3 cellular contexts compared by ENCODE assay signal in the genomic region with DNA sequence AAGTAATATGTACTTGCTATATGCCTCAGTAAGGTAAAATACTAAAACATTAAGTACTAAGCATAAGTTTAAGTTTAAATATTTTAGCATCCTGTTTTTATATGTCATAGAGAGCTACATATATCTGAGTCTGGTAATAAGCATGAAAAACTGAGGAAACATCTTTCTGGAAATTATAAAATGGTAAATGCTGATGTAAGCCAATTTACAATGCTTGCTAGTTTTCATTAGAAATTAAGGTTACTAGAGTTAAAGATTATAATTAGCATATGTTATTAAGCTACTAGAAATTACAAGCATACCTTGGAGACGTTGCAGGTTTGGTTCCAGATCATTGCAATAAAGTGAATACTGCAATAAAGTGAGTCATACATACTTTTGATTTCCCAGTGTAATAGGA.
A peak's percentile ranks its signal among the peaks of the same experiment; 100 is the strongest.
TF ChIP-seq lines count a peak whose summit lies in the region.

No MANE protein-coding gene starts in this region.

TF ChIP-seq in A549, 52 proteins besides CTCF, POLR2A, EP300 and RAD21:
- TF ChIP-seq CHD2 (IDR thresholded peaks at IDR 0.05; ENCODE audit: low read length, partially characterized antibody) = no peak
- peak; percentile 47 for TF ChIP-seq MAFK (IDR thresholded peaks at IDR 0.05; ENCODE audit: partially characterized antibody)

TF ChIP-seq in GM23338, 12 proteins besides CTCF, POLR2A, EP300 and RAD21:
- TF ChIP-seq ZNF114 (CRISPR knock-in tag; IDR thresholded peaks at IDR 0.05) (no peak), EZH2phosphoT487 (IDR thresholded peaks at IDR 0.05; ENCODE audit: unreplicated experiment) (no peak), ETS1 (IDR thresholded peaks at IDR 0.05) (no peak), POLR2AphosphoS5 (IDR thresholded peaks at IDR 0.05; ENCODE audit: low read depth) (no peak)
- TF ChIP-seq, protein P1, sequence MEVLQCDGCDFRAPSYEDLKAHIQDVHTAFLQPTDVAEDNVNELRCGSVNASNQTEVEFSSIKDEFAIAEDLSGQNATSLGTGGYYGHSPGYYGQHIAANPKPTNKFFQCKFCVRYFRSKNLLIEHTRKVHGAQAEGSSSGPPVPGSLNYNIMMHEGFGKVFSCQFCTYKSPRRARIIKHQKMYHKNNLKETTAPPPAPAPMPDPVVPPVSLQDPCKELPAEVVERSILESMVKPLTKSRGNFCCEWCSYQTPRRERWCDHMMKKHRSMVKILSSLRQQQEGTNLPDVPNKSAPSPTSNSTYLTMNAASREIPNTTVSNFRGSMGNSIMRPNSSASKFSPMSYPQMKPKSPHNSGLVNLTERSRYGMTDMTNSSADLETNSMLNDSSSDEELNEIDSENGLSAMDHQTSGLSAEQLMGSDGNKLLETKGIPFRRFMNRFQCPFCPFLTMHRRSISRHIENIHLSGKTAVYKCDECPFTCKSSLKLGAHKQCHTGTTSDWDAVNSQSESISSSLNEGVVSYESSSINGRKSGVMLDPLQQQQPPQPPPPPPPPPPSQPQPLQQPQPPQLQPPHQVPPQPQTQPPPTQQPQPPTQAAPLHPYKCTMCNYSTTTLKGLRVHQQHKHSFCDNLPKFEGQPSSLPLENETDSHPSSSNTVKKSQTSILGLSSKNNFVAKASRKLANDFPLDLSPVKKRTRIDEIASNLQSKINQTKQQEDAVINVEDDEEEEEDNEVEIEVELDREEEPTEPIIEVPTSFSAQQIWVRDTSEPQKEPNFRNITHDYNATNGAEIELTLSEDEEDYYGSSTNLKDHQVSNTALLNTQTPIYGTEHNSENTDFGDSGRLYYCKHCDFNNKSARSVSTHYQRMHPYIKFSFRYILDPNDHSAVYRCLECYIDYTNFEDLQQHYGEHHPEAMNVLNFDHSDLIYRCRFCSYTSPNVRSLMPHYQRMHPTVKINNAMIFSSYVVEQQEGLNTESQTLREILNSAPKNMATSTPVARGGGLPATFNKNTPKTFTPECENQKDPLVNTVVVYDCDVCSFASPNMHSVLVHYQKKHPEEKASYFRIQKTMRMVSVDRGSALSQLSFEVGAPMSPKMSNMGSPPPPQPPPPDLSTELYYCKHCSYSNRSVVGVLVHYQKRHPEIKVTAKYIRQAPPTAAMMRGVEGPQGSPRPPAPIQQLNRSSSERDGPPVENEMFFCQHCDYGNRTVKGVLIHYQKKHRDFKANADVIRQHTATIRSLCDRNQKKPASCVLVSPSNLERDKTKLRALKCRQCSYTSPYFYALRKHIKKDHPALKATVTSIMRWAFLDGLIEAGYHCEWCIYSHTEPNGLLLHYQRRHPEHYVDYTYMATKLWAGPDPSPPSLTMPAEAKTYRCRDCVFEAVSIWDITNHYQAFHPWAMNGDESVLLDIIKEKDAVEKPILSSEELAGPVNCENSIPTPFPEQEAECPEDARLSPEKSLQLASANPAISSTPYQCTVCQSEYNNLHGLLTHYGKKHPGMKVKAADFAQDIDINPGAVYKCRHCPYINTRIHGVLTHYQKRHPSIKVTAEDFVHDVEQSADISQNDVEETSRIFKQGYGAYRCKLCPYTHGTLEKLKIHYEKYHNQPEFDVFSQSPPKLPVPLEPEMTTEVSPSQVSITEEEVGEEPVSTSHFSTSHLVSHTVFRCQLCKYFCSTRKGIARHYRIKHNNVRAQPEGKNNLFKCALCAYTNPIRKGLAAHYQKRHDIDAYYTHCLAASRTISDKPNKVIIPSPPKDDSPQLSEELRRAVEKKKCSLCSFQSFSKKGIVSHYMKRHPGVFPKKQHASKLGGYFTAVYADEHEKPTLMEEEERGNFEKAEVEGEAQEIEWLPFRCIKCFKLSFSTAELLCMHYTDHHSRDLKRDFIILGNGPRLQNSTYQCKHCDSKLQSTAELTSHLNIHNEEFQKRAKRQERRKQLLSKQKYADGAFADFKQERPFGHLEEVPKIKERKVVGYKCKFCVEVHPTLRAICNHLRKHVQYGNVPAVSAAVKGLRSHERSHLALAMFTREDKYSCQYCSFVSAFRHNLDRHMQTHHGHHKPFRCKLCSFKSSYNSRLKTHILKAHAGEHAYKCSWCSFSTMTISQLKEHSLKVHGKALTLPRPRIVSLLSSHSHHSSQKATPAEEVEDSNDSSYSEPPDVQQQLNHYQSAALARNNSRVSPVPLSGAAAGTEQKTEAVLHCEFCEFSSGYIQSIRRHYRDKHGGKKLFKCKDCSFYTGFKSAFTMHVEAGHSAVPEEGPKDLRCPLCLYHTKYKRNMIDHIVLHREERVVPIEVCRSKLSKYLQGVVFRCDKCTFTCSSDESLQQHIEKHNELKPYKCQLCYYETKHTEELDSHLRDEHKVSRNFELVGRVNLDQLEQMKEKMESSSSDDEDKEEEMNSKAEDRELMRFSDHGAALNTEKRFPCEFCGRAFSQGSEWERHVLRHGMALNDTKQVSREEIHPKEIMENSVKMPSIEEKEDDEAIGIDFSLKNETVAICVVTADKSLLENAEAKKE (CRISPR knock-in tag; IDR thresholded peaks at IDR 0.05) = no peak
- TF ChIP-seq, protein P2, sequence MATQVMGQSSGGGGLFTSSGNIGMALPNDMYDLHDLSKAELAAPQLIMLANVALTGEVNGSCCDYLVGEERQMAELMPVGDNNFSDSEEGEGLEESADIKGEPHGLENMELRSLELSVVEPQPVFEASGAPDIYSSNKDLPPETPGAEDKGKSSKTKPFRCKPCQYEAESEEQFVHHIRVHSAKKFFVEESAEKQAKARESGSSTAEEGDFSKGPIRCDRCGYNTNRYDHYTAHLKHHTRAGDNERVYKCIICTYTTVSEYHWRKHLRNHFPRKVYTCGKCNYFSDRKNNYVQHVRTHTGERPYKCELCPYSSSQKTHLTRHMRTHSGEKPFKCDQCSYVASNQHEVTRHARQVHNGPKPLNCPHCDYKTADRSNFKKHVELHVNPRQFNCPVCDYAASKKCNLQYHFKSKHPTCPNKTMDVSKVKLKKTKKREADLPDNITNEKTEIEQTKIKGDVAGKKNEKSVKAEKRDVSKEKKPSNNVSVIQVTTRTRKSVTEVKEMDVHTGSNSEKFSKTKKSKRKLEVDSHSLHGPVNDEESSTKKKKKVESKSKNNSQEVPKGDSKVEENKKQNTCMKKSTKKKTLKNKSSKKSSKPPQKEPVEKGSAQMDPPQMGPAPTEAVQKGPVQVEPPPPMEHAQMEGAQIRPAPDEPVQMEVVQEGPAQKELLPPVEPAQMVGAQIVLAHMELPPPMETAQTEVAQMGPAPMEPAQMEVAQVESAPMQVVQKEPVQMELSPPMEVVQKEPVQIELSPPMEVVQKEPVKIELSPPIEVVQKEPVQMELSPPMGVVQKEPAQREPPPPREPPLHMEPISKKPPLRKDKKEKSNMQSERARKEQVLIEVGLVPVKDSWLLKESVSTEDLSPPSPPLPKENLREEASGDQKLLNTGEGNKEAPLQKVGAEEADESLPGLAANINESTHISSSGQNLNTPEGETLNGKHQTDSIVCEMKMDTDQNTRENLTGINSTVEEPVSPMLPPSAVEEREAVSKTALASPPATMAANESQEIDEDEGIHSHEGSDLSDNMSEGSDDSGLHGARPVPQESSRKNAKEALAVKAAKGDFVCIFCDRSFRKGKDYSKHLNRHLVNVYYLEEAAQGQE (IDR thresholded peaks at IDR 0.05; ENCODE audit: unreplicated experiment) = no peak

TF ChIP-seq in IMR-90, 13 proteins besides CTCF, POLR2A, EP300 and RAD21:
- TF ChIP-seq MAFK (IDR thresholded peaks at IDR 0.05; ENCODE audit: low read depth, low read length) (peak; percentile 66), BHLHE40 (IDR thresholded peaks at IDR 0.05; ENCODE audit: low read depth, low read length) (no peak)
TF ChIP-seq in IMR-90: peak in this region for 1.
